ENCODE assay signal across 30 cellular contexts in the genomic region with DNA sequence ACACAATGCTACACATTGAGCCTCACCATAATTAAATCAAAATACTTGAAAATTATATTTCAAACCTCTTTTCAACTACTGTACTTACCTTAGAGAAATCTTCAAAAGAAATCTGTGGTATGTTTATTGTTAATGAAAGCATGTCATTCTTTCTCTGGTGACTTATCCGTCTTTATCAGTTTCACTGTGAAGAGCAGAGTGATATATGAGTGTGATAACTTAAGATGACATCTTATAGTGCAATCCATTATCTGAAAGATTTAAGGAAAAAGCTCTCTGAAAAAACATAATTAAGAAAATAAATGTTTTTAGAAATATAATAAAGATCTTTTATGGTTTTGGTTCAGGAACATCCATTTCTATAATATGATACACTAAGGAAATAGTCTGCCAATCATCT.
"Had no signal": no experiment of that assay in that cellular context is flagged by ENCODE, and none has a peak within 500 bp of the region (broad histone marks: within the 10 kb centered on the region; RNA-seq: fewer than 3 reads in every experiment).

No MANE protein-coding gene starts in this region.

- ATAC-seq: activated naive CD4-positive, alpha-beta T cell treated with anti-CD3 and anti-CD28 coated beads, Interleukin-2, amount 50 U/mL, for 72 hours; activated naive CD8-positive, alpha-beta T cell treated with anti-CD3 and anti-CD28 coated beads, Interleukin-2, amount 50 U/mL, for 24 hours; activated T-cell treated with anti-CD3 and anti-CD28 coated beads, Interleukin-2, amount 50 U/mL, for 4 hours; activated T-cell treated with anti-CD3 and anti-CD28 coated beads, Interleukin-2, amount 50 U/mL, for 72 hours; activated T-helper 17 cell treated with anti-CD3 and anti-CD28 coated beads, Interleukin-2, amount 50 U/mL, for 72 hours; body of pancreas had no signal

- H3K9me3 ChIP-seq: adrenal gland, ascending aorta, body of pancreas, breast epithelium had no signal

- H3K4me1 ChIP-seq: adrenal gland, ascending aorta, body of pancreas, breast epithelium had no signal

- H3K27me3 ChIP-seq: adrenal gland, ascending aorta, body of pancreas, brain microvascular endothelial cell, breast epithelium, cardiac muscle cell had no signal

- H3K36me3 ChIP-seq: adrenal gland, ascending aorta, brain microvascular endothelial cell, breast epithelium, cardiac muscle cell had no signal

- H3K4me3 ChIP-seq: adrenal gland, ascending aorta, body of pancreas, breast epithelium, cardiac muscle cell had no signal

- DNase-seq: activated effector memory CD4-positive, alpha-beta T cell treated with anti-CD3 and anti-CD28 coated beads, Interleukin-2, amount 50 U/mL, for 16 hours; activated effector memory CD4-positive, alpha-beta T cell treated with Interleukin-2 at 50 U/mL for 16 hours; activated gamma-delta T cell; activated gamma-delta T cell treated with Interleukin-2 at 50 U/mL for 16 hours; activated naive CD4-positive, alpha-beta T cell; activated naive CD4-positive, alpha-beta T cell treated with anti-CD3 and anti-CD28 coated beads for 36 hours; activated naive CD4-positive, alpha-beta T cell treated with anti-CD3 and anti-CD28 coated beads, Interleukin-2, amount 10 ng/mL, durations not matched to agents 7 days and 5 days; activated naive CD4-positive, alpha-beta T cell treated with anti-CD3 and anti-CD28 coated beads, Interleukin-2, amount 50 U/mL, for 16 hours; activated naive CD4-positive, alpha-beta T cell treated with Interleukin-2 at 50 U/mL for 16 hours; activated naive CD8-positive, alpha-beta T cell treated with anti-CD3 and anti-CD28 coated beads for 36 hours; activated naive CD8-positive, alpha-beta T cell treated with anti-CD3 and anti-CD28 coated beads, Interleukin-2, amount 10 ng/mL, durations not matched to agents 7 days and 5 days; activated naive CD8-positive, alpha-beta T cell treated with anti-CD3 and anti-CD28 coated beads, Interleukin-2, amount 50 U/mL, for 24 hours; activated T-cell treated with anti-CD3 and anti-CD28 coated beads, Interleukin-2, amount 50 U/mL, for 4 hours; activated T-cell treated with anti-CD3 and anti-CD28 coated beads, Interleukin-2, amount 50 U/mL, for 48 hours; activated T-cell treated with anti-CD3 and anti-CD28 coated beads, Interleukin-2, amount 50 U/mL, for 72 hours; adrenal gland; amniotic stem cell; amygdala; anterior cingulate cortex; aorta; body of pancreas; brain microvascular endothelial cell; caudate nucleus; central memory CD4-positive, alpha-beta T cell; cerebellar nuclear complex had no signal

- H3K27ac ChIP-seq: adrenal gland, ascending aorta, body of pancreas, brain microvascular endothelial cell, breast epithelium, cardiac muscle cell had no signal
